In genomic region chr5:38426986-38427950, GRCh38 we compare ENCODE assay signal across 1 cellular context.
TF ChIP-seq lines count a peak whose summit lies in the region.

No MANE protein-coding gene starts in this region.

TF ChIP-seq in GM23338, 12 proteins besides CTCF, POLR2A, EP300 and RAD21:
- TF ChIP-seq ZNF462 (CRISPR knock-in tag; IDR thresholded peaks at IDR 0.05) (no peak), JUNB (IDR thresholded peaks at IDR 0.05; ENCODE audit: unreplicated experiment) (no peak), NANOG (IDR thresholded peaks at IDR 0.05; ENCODE audit: borderline replicate concordance) (no peak), ZNF114 (CRISPR knock-in tag; IDR thresholded peaks at IDR 0.05) (no peak), EZH2 (IDR thresholded peaks at IDR 0.05; ENCODE audit: low read depth, unreplicated experiment) (no peak), EZH2phosphoT487 (IDR thresholded peaks at IDR 0.05; ENCODE audit: unreplicated experiment) (no peak), STAT1 (IDR thresholded peaks at IDR 0.05; ENCODE audit: unreplicated experiment) (no peak)
TF ChIP-seq in GM23338: peak in this region for 0.
